Comparison of ENCODE assay signal across 23 cellular contexts in genomic region chr15:60009124-60009523, GRCh38. TPM values are rescaled to one million over a fixed set of nuclear protein-coding genes. Genes with fewer than 3 reads are reported as not detected.
DNase-seq lines count a peak whose midpoint lies in the region; ATAC-seq, FAIRE-seq and TF ChIP-seq lines count a peak whose summit lies in the region.
"Had no signal": no experiment of that assay in that cellular context is flagged by ENCODE, and none has a peak within 500 bp of the region (broad histone marks: within the 10 kb centered on the region; RNA-seq: fewer than 3 reads in every experiment).

No MANE protein-coding gene starts in this region.

- H2AFZ ChIP-seq in H1 (ENCODE audit: low read length): no peak overlapping the region

- no peak overlapping the region for H2BK120ac ChIP-seq in H1 (replicated peaks; ENCODE audit: low read depth, low read length)

- DNase-seq in activated naive CD8-positive, alpha-beta T cell treated with anti-CD3 and anti-CD28 coated beads, Interleukin-2, amount 50 U/mL, for 24 hours: no peak
- DNase-seq in NCI-H2029 (lab: John Stamatoyannopoulos, UW) (peak; percentile 47), H1 (ENCODE audit: low read depth in 1 of 2, low spot score in 2 of 2) (no peak), activated T-cell treated with anti-CD3 and anti-CD28 coated beads for 4 hours (no peak)
- no peak for DNase-seq in CD8-positive, alpha-beta T cell
- no peak for DNase-seq in activated CD8-positive, alpha-beta memory T cell treated with anti-CD3 and anti-CD28 coated beads for 24 hours
- DNase-seq in activated effector memory CD4-positive, alpha-beta T cell treated with Interleukin-2 at 50 U/mL for 16 hours: no peak
- DNase-seq: ACHN; activated CD4-positive, alpha-beta T cell treated with anti-CD3 and anti-CD28 coated beads, Interleukin-2, amount 10 ng/mL, durations not matched to agents 24 days and 14 days; activated CD8-positive, alpha-beta memory T cell treated with anti-CD3 and anti-CD28 coated beads, Interleukin-2, amount 50 U/mL, for 4 hours; anterior cingulate cortex; C1 segment of cervical spinal cord; DMS 273 treated with DMSO at 0.1 percent for 48 hours; erythroblast; gastrocnemius medialis; NCI-H2227 treated with DMSO at 0.1 percent for 48 hours; spleen; substantia nigra; SW 1271 had no signal

- H3K4me1 ChIP-seq in H1 (replicated peaks in 1 of 4; ENCODE audit: control insufficient read depth in 3 of 4, insufficient read depth in 4 of 4, low read length in 3 of 4): peaks cover 9 to 41% (median 19%) of the 10 kb centered on the region in 4 experiments
- H3K4me1 ChIP-seq in CD8-positive, alpha-beta T cell (ENCODE audit: insufficient read depth, low read length): peaks cover 27% of the 10 kb centered on the region

- H3K9me3 ChIP-seq in H1 (ENCODE audit: insufficient read depth in 2 of 2, low read depth in 1 of 2, low read length in 1 of 2): no peaks in the 10 kb centered on the region; a peak in 1 of 4 replicates
- H3K9me3 ChIP-seq in CD8-positive, alpha-beta T cell (ENCODE audit: low read length): no peaks in the 10 kb centered on the region
- H3K9me3 ChIP-seq: gastrocnemius medialis, vagina had no signal

- TF ChIP-seq POLR2A in H1 (IDR thresholded peaks at IDR 0.05; ENCODE audit: control extremely low read depth in 1 of 2, low read depth in 2 of 2, low read length in 2 of 2): no peak

- TF ChIP-seq RAD21 in H1 (IDR thresholded peaks at IDR 0.05 in 1 of 2, conservative IDR thresholded peaks at IDR 0.05 in 1 of 2; ENCODE audit: low read depth in 2 of 2, low read length in 2 of 2): no peak

- no peak overlapping the region for H3K56ac ChIP-seq in H1 (replicated peaks; ENCODE audit: insufficient read length, low read depth, low read length)

- intact Hi-C loops in CD8-positive, alpha-beta T cell (cut with DNase I, micrococcal nuclease): loop anchor here (2.0 to 10.0 kb wide), 5 partner anchors 14 to 324 kb away; partner anchors contain the start of gene BNIP2 (in 1 of the 2)

- H4K20me1 ChIP-seq in H1 (replicated peaks in 1 of 2; ENCODE audit: control insufficient read depth in 1 of 2, insufficient read depth in 2 of 2, low read length in 2 of 2): peaks cover 0 to 2% of the 10 kb centered on the region in 2 experiments

- H3K36me3 Mint-ChIP-seq in activated naive CD8-positive, alpha-beta T cell: no peaks in the 10 kb centered on the region
- H3K36me3 Mint-ChIP-seq in activated naive CD8-positive, alpha-beta T cell treated with anti-CD3 and anti-CD28 coated beads, Interleukin-2, amount 50 U/mL, for 24 hours (ENCODE audit: low read depth): no peaks in the 10 kb centered on the region
- H3K36me3 Mint-ChIP-seq in CD8-positive, alpha-beta T cell: no peaks in the 10 kb centered on the region

- H4K5ac ChIP-seq in H1 (ENCODE audit: insufficient read length, low read depth, low read length): no peak overlapping the region

- H4K91ac ChIP-seq in H1 (replicated peaks; ENCODE audit: insufficient read length, low read length): no peak overlapping the region

- peak overlapping the region; percentile 63 to 64; a peak in 3 of 4 replicates for H3K4me2 ChIP-seq in H1 (ENCODE audit: insufficient read depth in 1 of 2, low read depth in 2 of 2, low read length in 2 of 2)

- no peak for ATAC-seq in activated naive CD8-positive, alpha-beta T cell treated with anti-CD3 and anti-CD28 coated beads, Interleukin-2, amount 50 U/mL, for 24 hours
- ATAC-seq in CD8-positive, alpha-beta T cell: no peak
- ATAC-seq: gastrocnemius medialis had no signal

- H2BK5ac ChIP-seq in H1 (ENCODE audit: low read depth, low read length): no peak overlapping the region

- FAIRE-seq in H1 (lab: Jason Lieb, UNC): no peak
- FAIRE-seq: TTC549 had no signal

- no peak overlapping the region for H3K14ac ChIP-seq in H1 (ENCODE audit: insufficient read length)

- H3K4me3 ChIP-seq in H1 (ENCODE audit: extremely low read depth in 1 of 4, insufficient read depth in 2 of 4, low read depth in 3 of 4, low read length in 4 of 4): peak overlapping the region in 1 of 4 experiments; percentile 51; a peak in 2 of 8 replicates
- H3K4me3 ChIP-seq in CD8-positive, alpha-beta T cell (ENCODE audit: low read depth, low read length): no peak overlapping the region
- H3K4me3 ChIP-seq: gastrocnemius medialis, spleen, vagina had no signal

- peaks cover 19% of the 10 kb centered on the region for H3K23me2 ChIP-seq in H1 (ENCODE audit: low read depth, low read length)

- peaks cover 9 to 19% (median 17%) of the 10 kb centered on the region in 4 experiments; a peak in 6 of 7 replicates for H3K27me3 ChIP-seq in H1 (replicated peaks in 1 of 4; ENCODE audit: control insufficient read depth in 3 of 4, extremely low read depth in 1 of 4, insufficient read depth in 3 of 4, low read length in 3 of 4)
- H3K27me3 ChIP-seq in CD8-positive, alpha-beta T cell (ENCODE audit: insufficient read depth, low read length): peaks cover 52% of the 10 kb centered on the region

- no peak overlapping the region for H2BK12ac ChIP-seq in H1 (ENCODE audit: low read depth, low read length)

- peak overlapping the region; percentile 35 for H3K27ac Mint-ChIP-seq in activated naive CD8-positive, alpha-beta T cell
- no peak overlapping the region for H3K27ac Mint-ChIP-seq in activated naive CD8-positive, alpha-beta T cell treated with anti-CD3 and anti-CD28 coated beads, Interleukin-2, amount 50 U/mL, for 24 hours
- no peak overlapping the region for H3K27ac Mint-ChIP-seq in CD8-positive, alpha-beta T cell
- H3K27ac Mint-ChIP-seq: activated CD4-positive, alpha-beta T cell treated with anti-CD3 and anti-CD28 coated beads, Interleukin-2, amount 10 ng/mL, durations not matched to agents 24 days and 14 days had no signal

- H3K4me3 Mint-ChIP-seq in activated naive CD8-positive, alpha-beta T cell: no peak overlapping the region
- no peak overlapping the region for H3K4me3 Mint-ChIP-seq in activated naive CD8-positive, alpha-beta T cell treated with anti-CD3 and anti-CD28 coated beads, Interleukin-2, amount 50 U/mL, for 24 hours
- no peak overlapping the region for H3K4me3 Mint-ChIP-seq in CD8-positive, alpha-beta T cell
- H3K4me3 Mint-ChIP-seq: activated CD4-positive, alpha-beta T cell treated with anti-CD3 and anti-CD28 coated beads, Interleukin-2, amount 10 ng/mL, durations not matched to agents 24 days and 14 days had no signal

- H3K23ac ChIP-seq in H1 (ENCODE audit: insufficient read length): no peak overlapping the region

- H3K9me3 Mint-ChIP-seq in activated naive CD8-positive, alpha-beta T cell (ENCODE audit: low read depth): no peaks in the 10 kb centered on the region
- H3K9me3 Mint-ChIP-seq in activated naive CD8-positive, alpha-beta T cell treated with anti-CD3 and anti-CD28 coated beads, Interleukin-2, amount 50 U/mL, for 24 hours: no peaks in the 10 kb centered on the region
- no peaks in the 10 kb centered on the region for H3K9me3 Mint-ChIP-seq in CD8-positive, alpha-beta T cell
- H3K9me3 Mint-ChIP-seq: activated CD4-positive, alpha-beta T cell treated with anti-CD3 and anti-CD28 coated beads, Interleukin-2, amount 10 ng/mL, durations not matched to agents 24 days and 14 days had no signal

- peaks cover 0 to 4% (median 0%) of the 10 kb centered on the region in 4 experiments; a peak in 2 of 8 replicates for H3K36me3 ChIP-seq in H1 (ENCODE audit: control insufficient read depth in 2 of 4, insufficient read depth in 4 of 4, low read length in 3 of 4)
- no peaks in the 10 kb centered on the region for H3K36me3 ChIP-seq in CD8-positive, alpha-beta T cell (ENCODE audit: insufficient read depth, low read length)
- H3K36me3 ChIP-seq: gastrocnemius medialis, spleen, vagina had no signal

- H3K79me2 ChIP-seq in H1 (ENCODE audit: control insufficient read depth in 1 of 2, insufficient read depth in 2 of 2, low read length in 2 of 2): no peaks in the 10 kb centered on the region

- no peak overlapping the region for H3K18ac ChIP-seq in H1 (ENCODE audit: extremely low read depth, low read length)

- H4K8ac ChIP-seq in H1 (ENCODE audit: extremely low read depth, insufficient read depth, low read length): no peak overlapping the region

- H3K27ac ChIP-seq in H1 (ENCODE audit: low read depth, low read length): no peak overlapping the region
- H3K27ac ChIP-seq in CD8-positive, alpha-beta T cell (ENCODE audit: low read depth, low read length): no peak overlapping the region
- H3K27ac ChIP-seq: gastrocnemius medialis, HL-60, spleen, vagina had no signal

- no peaks in the 10 kb centered on the region for H3K79me1 ChIP-seq in H1 (ENCODE audit: low read depth, low read length)

- no peak overlapping the region for H2AK5ac ChIP-seq in H1 (ENCODE audit: low read depth, low read length)

- H3K4me1 Mint-ChIP-seq in activated naive CD8-positive, alpha-beta T cell (ENCODE audit: low read depth): peaks cover 27% of the 10 kb centered on the region
- peaks cover 26% of the 10 kb centered on the region for H3K4me1 Mint-ChIP-seq in activated naive CD8-positive, alpha-beta T cell treated with anti-CD3 and anti-CD28 coated beads, Interleukin-2, amount 50 U/mL, for 24 hours
- peaks cover 27% of the 10 kb centered on the region for H3K4me1 Mint-ChIP-seq in CD8-positive, alpha-beta T cell (ENCODE audit: low read depth)

- POLR2A ChIA-PET in H1 (lab: Charles Lee; ENCODE audit: partially characterized antibody): interaction anchor here (0.9 to 1.2 kb wide), 7 partner anchors 8 to 30 kb away, joined by 3 to 8 read pairs (median 4); no protein-coding TSS in a partner anchor
- POLR2A ChIA-PET in CD8-positive, alpha-beta T cell (lab: Charles Lee): interaction anchor here (1.2 kb wide), 1 partner anchor 15 kb away, joined by 3 read pairs; no protein-coding TSS in a partner anchor

- CTCF ChIA-PET in H1 (lab: Charles Lee; ENCODE audit: partially characterized antibody): interaction anchor here (0.6 to 1.6 kb wide), 5 partner anchors 16 to 258 kb away, joined by 3 to 6 read pairs (median 4); no protein-coding TSS in a partner anchor
- CTCF ChIA-PET in CD8-positive, alpha-beta T cell (lab: Charles Lee): interaction anchor here (1.0 kb wide), 1 partner anchor 16 kb away, joined by 4 read pairs; no protein-coding TSS in a partner anchor

- peaks cover 62% of the 10 kb centered on the region for H3K27me3 Mint-ChIP-seq in activated naive CD8-positive, alpha-beta T cell
- H3K27me3 Mint-ChIP-seq in activated naive CD8-positive, alpha-beta T cell treated with anti-CD3 and anti-CD28 coated beads, Interleukin-2, amount 50 U/mL, for 24 hours: peaks cover 90% of the 10 kb centered on the region
- peaks cover 82% of the 10 kb centered on the region for H3K27me3 Mint-ChIP-seq in CD8-positive, alpha-beta T cell (ENCODE audit: low read depth)

- no peak overlapping the region for H2BK20ac ChIP-seq in H1 (ENCODE audit: low read length)

- TF ChIP-seq EP300 in H1 (IDR thresholded peaks at IDR 0.05; ENCODE audit: borderline replicate concordance in 1 of 2, low read depth in 2 of 2, low read length in 2 of 2): no peak

- H3K4ac ChIP-seq in H1 (replicated peaks; ENCODE audit: insufficient read length, low read depth, low read length): no peak overlapping the region

- 12% methylated on average over 2 of the region's 2 CpGs; no CpG with 5 or more reads in 1 of the 2 experiments for WGBS in H1 (ENCODE audit: extremely low coverage in 1 of 2, insufficient coverage in 1 of 2, insufficient read length in 1 of 2, insufficient replicate concordance in 2 of 2, low coverage in 1 of 2, low lambda C conversion rate in 2 of 2, missing lambda C conversion rate in 1 of 2), 2 experiments

- no peak for TF ChIP-seq CTCF in H1 (IDR thresholded peaks at IDR 0.05; ENCODE audit: control extremely low read depth in 1 of 3, insufficient read depth in 1 of 3, low read depth in 1 of 3, low read length in 3 of 3)
- TF ChIP-seq CTCF in CD8-positive, alpha-beta T cell (IDR thresholded peaks at IDR 0.05): no peak

- H2BK15ac ChIP-seq in H1 (ENCODE audit: low read length): no peak overlapping the region

- H3K9ac ChIP-seq in H1 (replicated peaks in 1 of 4; ENCODE audit: extremely low read depth in 1 of 4, low read depth in 3 of 4, low read length in 3 of 4): no peak overlapping the region

RNA-seq across cellular contexts. Expression of gene FOXB1, which starts 5.0 kb away (rescaled TPM):
- total RNA-seq in H1 (2021; fragmentation: NEBNext Ultra II Directional; extraction: Animal tissue kit (Norgen Biotek cat#: 25700)): 1.5 and 2.1 TPM in 2 replicates
- 0.92 and 2.7 TPM in 2 replicates for polyA plus RNA-seq in H1 (2011; rRNA removed)
- polyA plus RNA-seq in H1 (2011; cell fraction: cytosol; rRNA removed): 1.1 TPM
- 1.4 TPM for polyA plus RNA-seq in H1 (2011; cell fraction: nucleus; rRNA removed)
- 0.98 to 1.2 TPM (median 1.0 TPM) in 4 replicates for polyA plus RNA-seq in H1 (2012, experiment 1 of 2)
- 0.89 TPM for polyA plus RNA-seq in H1 (2012, experiment 2 of 2)
- 2.1 TPM for polyA plus RNA-seq in H1 (2013, experiment 1 of 2)
- 1.8 TPM for polyA plus RNA-seq in H1 (2013, experiment 2 of 2)
- 0.05 and 0.41 TPM in 2 replicates for polyA minus RNA-seq in H1 (2011; rRNA and poly(A)+ RNA removed)
- polyA minus RNA-seq in H1 (2011; cell fraction: cytosol; rRNA and poly(A)+ RNA removed): 0.95 TPM
- polyA minus RNA-seq in H1 (2011; cell fraction: nucleus; rRNA and poly(A)+ RNA removed): 1.6 TPM
- not detected for total RNA-seq in CD8-positive, alpha-beta T cell
- total RNA-seq: gastrocnemius medialis, vagina had no signal
